ENCODE assay signal across 27 cellular contexts in the genomic region with DNA sequence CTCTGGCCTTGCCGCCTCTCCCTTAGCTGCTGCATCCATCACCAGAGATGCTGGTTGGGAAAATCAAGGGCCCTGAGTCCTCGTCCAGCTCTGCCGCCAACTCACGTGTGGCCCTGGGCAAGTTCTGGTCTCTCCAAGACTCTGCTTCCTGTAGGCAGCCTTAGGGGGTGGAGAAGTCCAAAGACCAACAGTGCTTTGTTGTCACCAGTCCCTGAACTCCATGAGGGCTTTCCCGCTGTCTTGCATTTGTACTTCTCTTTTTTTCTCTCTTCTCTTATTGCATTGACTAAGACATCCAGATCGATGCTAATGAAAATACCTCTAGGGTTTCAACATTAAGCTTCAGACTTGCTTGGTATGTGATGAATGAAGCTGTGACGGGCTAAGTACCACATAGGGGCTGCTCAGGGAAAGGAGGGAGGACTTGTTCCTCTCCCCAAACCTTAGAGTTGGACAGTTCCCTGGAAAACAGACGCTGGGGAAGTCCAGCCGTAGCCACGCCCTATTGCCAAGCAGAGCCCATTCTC.
DNase-seq lines count a peak whose midpoint lies in the region; ATAC-seq and TF ChIP-seq lines count a peak whose summit lies in the region.
"Had no signal": no experiment of that assay in that cellular context is flagged by ENCODE, and none has a peak within 500 bp of the region (broad histone marks: within the 10 kb centered on the region; RNA-seq: fewer than 3 reads in every experiment).

No MANE protein-coding gene starts in this region.

- no peaks in the 10 kb centered on the region for H3K9me3 ChIP-seq in IMR-90 (ENCODE audit: control insufficient read depth, insufficient read depth, low read length)
- H3K9me3 ChIP-seq: ovary had no signal

- H3K9ac ChIP-seq in IMR-90 (ENCODE audit: low read depth, low read length), result no peak overlapping the region

- intact Hi-C loops in IMR-90 (cut with micrococcal nuclease), result no loop called here
- intact Hi-C loops in dendritic cell treated with granulocyte-macrophage colony-stimulating factor and Interleukin-4, amounts not matched to agents 40 ng/mL and 50 ng/mL, for 4 days (cut with micrococcal nuclease), result loop anchor here (5.0 kb wide), 1 partner anchor 39 kb away; no protein-coding TSS in a partner anchor

- H3K27me3 ChIP-seq in IMR-90 (ENCODE audit: control insufficient read depth, insufficient read depth, low read length), result no peaks in the 10 kb centered on the region
- H3K27me3 ChIP-seq: ovary had no signal

- peaks cover 79% of the 10 kb centered on the region for H3K36me3 Mint-ChIP-seq in dendritic cell treated with granulocyte-macrophage colony-stimulating factor and Interleukin-4, amounts not matched to agents 40 ng/mL and 50 ng/mL, for 4 days (ENCODE audit: low read depth)
- peaks cover 14% of the 10 kb centered on the region for H3K36me3 Mint-ChIP-seq in osteocyte (ENCODE audit: unreplicated experiment)
- H3K36me3 Mint-ChIP-seq: CD4-positive, alpha-beta memory T cell; IgD-negative memory B cell; natural killer cell; WTC11 had no signal

- H3K4me1 Mint-ChIP-seq in dendritic cell treated with granulocyte-macrophage colony-stimulating factor and Interleukin-4, amounts not matched to agents 40 ng/mL and 50 ng/mL, for 4 days (ENCODE audit: low read depth), result peaks cover 92% of the 10 kb centered on the region
- H3K4me1 Mint-ChIP-seq in osteocyte (ENCODE audit: unreplicated experiment), result peaks cover 79% of the 10 kb centered on the region

- peaks cover 0 to 75% of the 10 kb centered on the region in 2 experiments; a peak in 3 of 4 replicates for H3K79me1 ChIP-seq in IMR-90 (ENCODE audit: low read depth in 1 of 2, low read length in 2 of 2)

- H3K56ac ChIP-seq in IMR-90 (ENCODE audit: extremely low read depth, insufficient read depth, low read length), result no peak overlapping the region

- in situ Hi-C loops in IMR-90 (cut with MboI; ENCODE audit: low sequenced_read_pairs), result no loop called here

- CTCF ChIA-PET in IMR-90 (lab: Yijun Ruan, JAX), result no interaction called here

- no peak overlapping the region for H2BK5ac ChIP-seq in IMR-90 (ENCODE audit: low read depth, low read length, poor library complexity, severe bottlenecking)

- no peak overlapping the region for H2AK5ac ChIP-seq in IMR-90 (ENCODE audit: low read depth, low read length)

- no peak overlapping the region for H4K8ac ChIP-seq in IMR-90 (ENCODE audit: low read depth in 2 of 2, low read length in 2 of 2)

- TF ChIP-seq CTCF in IMR-90 (conservative IDR thresholded peaks at IDR 0.05; ENCODE audit: low read depth, low read length), result no peak
- TF ChIP-seq CTCF in osteocyte (IDR thresholded peaks at IDR 0.05), result no peak

- DNase-seq in CD1c-positive myeloid dendritic cell (ENCODE audit: extremely low spot score), result peak; percentile 54
- no peak for DNase-seq in IMR-90
- DNase-seq in osteocyte (ENCODE audit: extremely low spot score, unreplicated experiment), result no peak
- DNase-seq in putamen (ENCODE audit: low spot score), result no peak
- no peak for DNase-seq in NCI-H524 treated with DMSO at 0.1 percent for 48 hours (lab: John Stamatoyannopoulos, UW)
- DNase-seq: activated CD4-positive, alpha-beta T cell treated with anti-CD3 and anti-CD28 coated beads, Interleukin-2, amount 10 ng/mL, durations not matched to agents 7 days and 5 days; activated CD8-positive, alpha-beta memory T cell treated with anti-CD3 and anti-CD28 coated beads, Interleukin-2, amount 10 ng/mL, durations not matched to agents 7 days and 5 days; activated naive CD4-positive, alpha-beta T cell; activated T-cell treated with anti-CD3 and anti-CD28 coated beads, Interleukin-2, amount 50 U/mL, for 48 hours; CD4-positive, alpha-beta memory T cell; DMS 273 treated with DMSO at 0.1 percent for 48 hours; glutamatergic neuron; left ventricle myocardium superior; natural killer cell; NCI-H1105; NCI-H1930; NCI-H524; ovary; retina; stimulated activated CD4-positive, alpha-beta T cell treated with anti-CD3 and anti-CD28 coated beads, Interleukin-4, amount 100 ng/mL, for 1 hour had no signal

- POLR2A ChIA-PET in IMR-90 (lab: Charles Lee; ENCODE audit: unreplicated experiment), result no interaction called here

- H4K5ac ChIP-seq in IMR-90 (ENCODE audit: low read depth, low read length), result no peak overlapping the region

- no peaks in the 10 kb centered on the region for H3K27me3 Mint-ChIP-seq in dendritic cell treated with granulocyte-macrophage colony-stimulating factor and Interleukin-4, amounts not matched to agents 40 ng/mL and 50 ng/mL, for 4 days
- H3K27me3 Mint-ChIP-seq in osteocyte (ENCODE audit: unreplicated experiment), result no peaks in the 10 kb centered on the region
- H3K27me3 Mint-ChIP-seq: activated CD4-positive, alpha-beta T cell treated with anti-CD3 and anti-CD28 coated beads, Interleukin-2, amount 10 ng/mL, durations not matched to agents 7 days and 5 days; activated CD8-positive, alpha-beta memory T cell treated with anti-CD3 and anti-CD28 coated beads, Interleukin-2, amount 10 ng/mL, durations not matched to agents 7 days and 5 days; CD4-positive, alpha-beta memory T cell; central memory CD8-positive, alpha-beta T cell had no signal

- ATAC-seq in IMR-90 (ENCODE audit: low read depth), result no peak
- ATAC-seq in GM18867 (IDR thresholded peaks at IDR 0.05; ENCODE audit: unreplicated experiment), result no peak
- ATAC-seq: activated CD8-positive, alpha-beta memory T cell treated with anti-CD3 and anti-CD28 coated beads, Interleukin-2, amount 10 ng/mL, durations not matched to agents 7 days and 5 days; GM23338; left ventricle myocardium superior; natural killer cell; WTC11 had no signal

- no TSS peak for BruUV-seq in IMR-90 (replicated peaks; lab: Mats Ljungman, UMichigan)

- H4K20me1 ChIP-seq in IMR-90 (ENCODE audit: insufficient read depth, low read length), result peaks cover 94% of the 10 kb centered on the region

- dilution Hi-C loops in IMR-90 (cut with HindIII; ENCODE audit: low sequenced_read_pairs, unreplicated experiment), result no loop called here

- no peak overlapping the region for H3K27ac ChIP-seq in IMR-90 (ENCODE audit: insufficient read depth, low read length)
- H3K27ac ChIP-seq: ovary had no signal

- H4K91ac ChIP-seq in IMR-90 (ENCODE audit: insufficient read depth, low read depth, low read length), result no peak overlapping the region

- peak overlapping the region; percentile 60 for H3K4me3 Mint-ChIP-seq in dendritic cell treated with granulocyte-macrophage colony-stimulating factor and Interleukin-4, amounts not matched to agents 40 ng/mL and 50 ng/mL, for 4 days
- H3K4me3 Mint-ChIP-seq in osteocyte (ENCODE audit: unreplicated experiment), result no peak overlapping the region
- H3K4me3 Mint-ChIP-seq: activated CD4-positive, alpha-beta T cell treated with anti-CD3 and anti-CD28 coated beads, Interleukin-2, amount 10 ng/mL, durations not matched to agents 7 days and 5 days; activated CD8-positive, alpha-beta memory T cell treated with anti-CD3 and anti-CD28 coated beads, Interleukin-2, amount 10 ng/mL, durations not matched to agents 7 days and 5 days; CD4-positive, alpha-beta memory T cell; central memory CD8-positive, alpha-beta T cell; GM23338; IgD-negative memory B cell; natural killer cell; T-helper 2 cell treated with Interferon-gamma antibody and Interleukin-4, amounts not matched to agents 5 μg/mL and 100 μg/mL, for 36 hours; WTC11 had no signal

- no peak overlapping the region for H2BK20ac ChIP-seq in IMR-90 (ENCODE audit: low read depth, low read length)

- peak overlapping the region; percentile 71 for H3K27ac Mint-ChIP-seq in dendritic cell treated with granulocyte-macrophage colony-stimulating factor and Interleukin-4, amounts not matched to agents 40 ng/mL and 50 ng/mL, for 4 days
- H3K27ac Mint-ChIP-seq in osteocyte (ENCODE audit: unreplicated experiment), result peak overlapping the region; percentile 93
- H3K27ac Mint-ChIP-seq: activated CD4-positive, alpha-beta T cell treated with anti-CD3 and anti-CD28 coated beads, Interleukin-2, amount 10 ng/mL, durations not matched to agents 7 days and 5 days; activated CD8-positive, alpha-beta memory T cell treated with anti-CD3 and anti-CD28 coated beads, Interleukin-2, amount 10 ng/mL, durations not matched to agents 7 days and 5 days; GM23338; IgD-negative memory B cell; natural killer cell; T-helper 2 cell treated with Interferon-gamma antibody and Interleukin-4, amounts not matched to agents 5 μg/mL and 100 μg/mL, for 36 hours had no signal

- H3K23ac ChIP-seq in IMR-90 (ENCODE audit: low read depth, low read length), result 0 out of 2 replicates have a peak overlapping the region, but pooled peaks have one; percentile 52

- H3K14ac ChIP-seq in IMR-90 (replicated peaks; ENCODE audit: low read depth, low read length), result no peak overlapping the region

- no peak for TF ChIP-seq RAD21 in IMR-90 (IDR thresholded peaks at IDR 0.05; ENCODE audit: low read length)

- no peak for TF ChIP-seq POLR2A in IMR-90 (IDR thresholded peaks at IDR 0.05; ENCODE audit: low read depth, low read length)

- H3K36me3 ChIP-seq in IMR-90 (ENCODE audit: control insufficient read depth, insufficient read depth, low read length), result peaks cover 40% of the 10 kb centered on the region
- H3K36me3 ChIP-seq: ovary had no signal

- 100% methylated on average over 1 of the region's 10 CpGs; no CpG with 5 or more reads in 1 of the 2 experiments for WGBS in IMR-90 (ENCODE audit: extremely low coverage in 2 of 2, insufficient read length in 1 of 2), 2 experiments

- H3K9me3 Mint-ChIP-seq in dendritic cell treated with granulocyte-macrophage colony-stimulating factor and Interleukin-4, amounts not matched to agents 40 ng/mL and 50 ng/mL, for 4 days, result no peaks in the 10 kb centered on the region
- no peaks in the 10 kb centered on the region for H3K9me3 Mint-ChIP-seq in osteocyte (ENCODE audit: unreplicated experiment)
- H3K9me3 Mint-ChIP-seq: activated CD4-positive, alpha-beta T cell treated with anti-CD3 and anti-CD28 coated beads, Interleukin-2, amount 10 ng/mL, durations not matched to agents 7 days and 5 days; CD4-positive, alpha-beta memory T cell; central memory CD8-positive, alpha-beta T cell; GM23338; IgD-negative memory B cell; natural killer cell; T-helper 2 cell treated with Interferon-gamma antibody and Interleukin-4, amounts not matched to agents 5 μg/mL and 100 μg/mL, for 36 hours; WTC11 had no signal

- H3K4me2 ChIP-seq in IMR-90 (ENCODE audit: low read depth, low read length), result no peak overlapping the region
- H3K4me2 ChIP-seq: GM23338 had no signal

- H3K4ac ChIP-seq in IMR-90 (ENCODE audit: low read depth, low read length), result no peak overlapping the region

- no peak overlapping the region for H2AK9ac ChIP-seq in IMR-90 (replicated peaks; ENCODE audit: low read depth, low read length, poor library complexity)

- no peak overlapping the region for H2BK120ac ChIP-seq in IMR-90 (ENCODE audit: low read depth, low read length)

- no peak overlapping the region for H3K4me3 ChIP-seq in IMR-90 (ENCODE audit: insufficient read depth, low read depth, low read length)
- H3K4me3 ChIP-seq: GM23338, ovary had no signal

- H2BK15ac ChIP-seq in IMR-90 (ENCODE audit: low read depth, low read length), result no peak overlapping the region

- H3K18ac ChIP-seq in IMR-90 (ENCODE audit: low read depth, low read length), result no peak overlapping the region

- H3K9me1 ChIP-seq in IMR-90 (ENCODE audit: insufficient read depth, low read length), result peaks cover 68% of the 10 kb centered on the region

- peaks cover 52% of the 10 kb centered on the region for H3K4me1 ChIP-seq in IMR-90 (ENCODE audit: control insufficient read depth, insufficient read depth, low read length)

- no peak overlapping the region for H2AFZ ChIP-seq in IMR-90 (replicated peaks; ENCODE audit: low read length, poor library complexity)
- H2AFZ ChIP-seq: GM23338 had no signal
